ENCODE assay signal across 1 cellular context in genomic region chr2:98334439-98335078, GRCh38.
TF ChIP-seq lines count a peak whose summit lies in the region.

No MANE protein-coding gene starts in this region.

TF ChIP-seq in HEK293, 187 proteins besides CTCF, POLR2A, EP300 and RAD21 (continued from another document):
- TF ChIP-seq ZBTB44 (tag by site-specific recombination; IDR thresholded peaks at IDR 0.05) = no peak; the same call in 1 of the 2 replicates
- no peak for TF ChIP-seq ZNF266 (tag by site-specific recombination; IDR thresholded peaks at IDR 0.05; ENCODE audit: low read depth)
- TF ChIP-seq ZNF140 (tag by site-specific recombination; IDR thresholded peaks at IDR 0.05) = no peak
- TF ChIP-seq ZNF404 (tag by site-specific recombination; IDR thresholded peaks at IDR 0.05) = no peak
- no peak for TF ChIP-seq ZNF624 (tag by site-specific recombination; IDR thresholded peaks at IDR 0.05)
- no peak for TF ChIP-seq ZNF362 (tag by site-specific recombination; IDR thresholded peaks at IDR 0.05)
- TF ChIP-seq ZSCAN4 (tag by site-specific recombination; IDR thresholded peaks at IDR 0.05) = no peak
- peak; percentile 55; the same call in 1 of the 2 replicates for TF ChIP-seq GLI2 (tag by site-specific recombination; IDR thresholded peaks at IDR 0.05; ENCODE audit: borderline replicate concordance, low read depth)
- no peak for TF ChIP-seq ZNF274 (IDR thresholded peaks at IDR 0.05; ENCODE audit: low read length)
- TF ChIP-seq ZNF274 (tag by site-specific recombination; IDR thresholded peaks at IDR 0.05; ENCODE audit: borderline replicate concordance) = no peak
- TF ChIP-seq ZNF280D (tag by site-specific recombination; IDR thresholded peaks at IDR 0.05) = no peak
- TF ChIP-seq ZNF585B (tag by site-specific recombination; IDR thresholded peaks at IDR 0.05) = no peak
- TF ChIP-seq ZFP3 (tag by site-specific recombination; IDR thresholded peaks at IDR 0.05; ENCODE audit: low read depth) = no peak
- TF ChIP-seq ZNF776 (tag by site-specific recombination; IDR thresholded peaks at IDR 0.05; ENCODE audit: borderline replicate concordance) = no peak
- TF ChIP-seq ZNF791 (tag by site-specific recombination; IDR thresholded peaks at IDR 0.05) = no peak
- TF ChIP-seq ZNF621 (tag by site-specific recombination; IDR thresholded peaks at IDR 0.05) = no peak
- TF ChIP-seq ZNF223 (tag by site-specific recombination; IDR thresholded peaks at IDR 0.05) = no peak
- peak; percentile 88 for TF ChIP-seq ZNF843 (tag by site-specific recombination; IDR thresholded peaks at IDR 0.05)
- TF ChIP-seq ZNF830 (tag by site-specific recombination; IDR thresholded peaks at IDR 0.05; ENCODE audit: low read depth) = no peak
- TF ChIP-seq ZNF10 (tag by site-specific recombination; IDR thresholded peaks at IDR 0.05) = no peak
- TF ChIP-seq ZNF324 (tag by site-specific recombination; IDR thresholded peaks at IDR 0.05) = no peak
- no peak for TF ChIP-seq KLF8 (tag by site-specific recombination; IDR thresholded peaks at IDR 0.05)
- no peak for TF ChIP-seq ZIC2 (tag by site-specific recombination; IDR thresholded peaks at IDR 0.05)
- no peak for TF ChIP-seq ZNF146 (tag by site-specific recombination; IDR thresholded peaks at IDR 0.05)
- no peak for TF ChIP-seq ZNF514 (tag by site-specific recombination; IDR thresholded peaks at IDR 0.05)
- no peak for TF ChIP-seq ZNF548 (tag by site-specific recombination; IDR thresholded peaks at IDR 0.05)
- no peak for TF ChIP-seq RBAK (tag by site-specific recombination; IDR thresholded peaks at IDR 0.05)
- TF ChIP-seq REST (tag by site-specific recombination; IDR thresholded peaks at IDR 0.05) = no peak
- TF ChIP-seq PRDM1 (tag by site-specific recombination; IDR thresholded peaks at IDR 0.05) = no peak
- no peak for TF ChIP-seq ZBTB49 (tag by site-specific recombination; IDR thresholded peaks at IDR 0.05; ENCODE audit: low read depth)
- TF ChIP-seq ZBTB17 (tag by site-specific recombination; IDR thresholded peaks at IDR 0.05) = no peak
- TF ChIP-seq MYNN (tag by site-specific recombination; IDR thresholded peaks at IDR 0.05; ENCODE audit: borderline replicate concordance) = no peak
- no peak for TF ChIP-seq SCRT2 (tag by site-specific recombination; IDR thresholded peaks at IDR 0.05)
- TF ChIP-seq ZXDB (tag by site-specific recombination; IDR thresholded peaks at IDR 0.05) = no peak
- TF ChIP-seq ZNF350 (tag by site-specific recombination; IDR thresholded peaks at IDR 0.05) = no peak
- TF ChIP-seq ZNF560 (tag by site-specific recombination; IDR thresholded peaks at IDR 0.05; ENCODE audit: borderline replicate concordance) = no peak
- TF ChIP-seq ZNF2 (tag by site-specific recombination; IDR thresholded peaks at IDR 0.05) = no peak
- no peak for TF ChIP-seq ZBTB6 (tag by site-specific recombination; IDR thresholded peaks at IDR 0.05)
- no peak for TF ChIP-seq ZNF114 (tag by site-specific recombination; IDR thresholded peaks at IDR 0.05)
